ENCODE assay signal across 13 cellular contexts in the genomic region with DNA sequence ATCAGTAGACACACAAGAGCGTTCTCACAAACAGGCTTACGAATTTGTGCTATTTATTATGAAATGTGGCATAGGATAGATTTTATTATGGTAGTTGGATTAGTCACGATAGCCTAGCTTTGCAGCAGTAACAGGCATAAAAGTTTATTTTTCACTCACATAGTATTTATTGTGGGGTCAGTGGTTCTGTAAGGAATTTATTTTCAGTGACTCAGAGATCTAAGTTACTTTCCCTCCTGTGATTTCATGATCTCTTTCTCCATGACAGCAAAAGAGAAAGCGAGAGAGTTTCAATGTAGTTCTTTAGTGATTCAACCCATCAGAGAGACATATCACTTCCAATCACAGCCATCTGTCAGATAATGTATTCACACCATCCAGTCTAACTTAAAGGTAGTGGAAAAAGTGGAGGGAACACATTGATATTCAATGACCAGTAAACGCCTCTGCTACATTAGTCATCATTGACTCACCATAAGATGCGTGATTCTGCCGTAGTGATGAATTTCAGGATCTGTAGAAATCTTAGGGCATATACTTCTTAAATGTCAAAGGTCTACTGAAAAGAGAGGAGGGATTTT.
DNase-seq lines count a peak whose midpoint lies in the region; ATAC-seq and TF ChIP-seq lines count a peak whose summit lies in the region.
"Had no signal": no experiment of that assay in that cellular context is flagged by ENCODE, and none has a peak within 500 bp of the region (broad histone marks: within the 10 kb centered on the region; RNA-seq: fewer than 3 reads in every experiment).

No MANE protein-coding gene starts in this region.

- H3K4me1 ChIP-seq in right atrium auricular region: peaks cover 0 to 4% of the 10 kb centered on the region in 2 donors
- H3K4me1 ChIP-seq: ascending aorta had no signal

- no peak overlapping the region for H3K4me3 ChIP-seq in right atrium auricular region
- H3K4me3 ChIP-seq: ascending aorta had no signal

- in situ Hi-C loops in ACHN (cut with HindIII; ENCODE audit: low pct_ligation_motif_present, low pct_unique_long_range_greater_than_20kb, low sequenced_read_pairs): no loop called here

- no peak overlapping the region for H3K27ac ChIP-seq in right atrium auricular region
- H3K27ac ChIP-seq: ascending aorta had no signal

- no peaks in the 10 kb centered on the region for H3K9me3 ChIP-seq in right atrium auricular region
- H3K9me3 ChIP-seq: ascending aorta had no signal

- no peak for ATAC-seq in HG02571 (IDR thresholded peaks at IDR 0.05; ENCODE audit: unreplicated experiment)
- ATAC-seq in HG02678 (IDR thresholded peaks at IDR 0.05; ENCODE audit: unreplicated experiment): no peak

- TF ChIP-seq CTCF in right atrium auricular region (IDR thresholded peaks at IDR 0.05): no peak

- H3K36me3 ChIP-seq in right atrium auricular region: no peaks in the 10 kb centered on the region
- H3K36me3 ChIP-seq: ascending aorta had no signal

- no peaks in the 10 kb centered on the region for H3K27me3 ChIP-seq in right atrium auricular region
- H3K27me3 ChIP-seq: ascending aorta had no signal

- DNase-seq in ACHN: peak; percentile 64
- peak; percentile 97 for DNase-seq in HCEC 1CT
- peak; percentile 77 for DNase-seq in amniotic stem cell (lab: John Stamatoyannopoulos, UW)
- DNase-seq in iris pigment epithelial cell (ENCODE audit: low read depth): peak; percentile 94
- no peak for DNase-seq in UCSD-AML1 (lab: John Stamatoyannopoulos, UW; ENCODE audit: unreplicated experiment)
- no peak for DNase-seq in right atrium auricular region (ENCODE audit: low spot score)
- DNase-seq: activated CD4-positive, alpha-beta T cell treated with anti-CD3 and anti-CD28 coated beads, Interleukin-2, amount 50 U/mL, for 1 hour; NCI-H1694 treated with DMSO at 0.1 percent for 48 hours; SHP77; stimulated activated CD4-positive, alpha-beta T cell treated with anti-CD3 and anti-CD28 coated beads, Interleukin-1b, Interleukin-23, amount 100 ng/mL, for 48 hours had no signal

Comparison
In these comparisons a context has a peak if more than half of its experiments do, and no peak if none do; other contexts are left out.
1. DNase-seq: peak in ACHN (single experiment), HCEC 1CT (single experiment), amniotic stem cell (single experiment) and iris pigment epithelial cell (single experiment); none in UCSD-AML1 (single experiment) and right atrium auricular region (single experiment).